9 cellular contexts compared by ENCODE assay signal in the genomic region with DNA sequence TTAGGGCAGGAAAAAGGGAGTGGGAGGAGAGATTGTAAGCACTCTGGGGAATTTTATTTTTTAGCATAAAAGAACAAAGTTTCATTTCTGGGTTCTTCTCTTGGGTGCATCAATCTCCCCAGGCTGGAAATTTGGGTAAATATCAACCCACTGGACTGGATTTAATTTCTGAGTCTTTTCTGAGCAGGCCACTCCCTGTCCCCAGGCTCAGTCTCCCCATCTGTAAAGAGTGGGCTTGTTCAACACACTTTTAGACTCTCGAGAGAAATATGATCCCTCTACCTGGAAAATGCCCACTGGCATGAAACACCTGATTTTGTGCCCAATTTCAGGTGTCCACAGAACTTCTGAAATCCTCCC. TPM values are rescaled to one million over a fixed set of nuclear protein-coding genes. Genes with fewer than 3 reads are reported as not detected.
DNase-seq lines count a peak whose midpoint lies in the region; ATAC-seq and TF ChIP-seq lines count a peak whose summit lies in the region.
"Had no signal": no experiment of that assay in that cellular context is flagged by ENCODE, and none has a peak within 500 bp of the region (broad histone marks: within the 10 kb centered on the region; RNA-seq: fewer than 3 reads in every experiment).

No MANE protein-coding gene starts in this region.

- peak overlapping the region; percentile 76 for H3K4me3 Mint-ChIP-seq in activated CD4-positive, alpha-beta T cell treated with anti-CD3 and anti-CD28 coated beads for 36 hours
- H3K4me3 Mint-ChIP-seq in activated T-helper 2 cell treated with anti-CD3 and anti-CD28 coated beads, Interferon-gamma antibody, Interleukin-2, Interleukin-4, amounts not matched to agents 10 μg/mL and 5 μg/mL and 100 μg/mL, durations not matched to agents 14 hours and 24 hours and 36 hours (ENCODE audit: low read depth) = peak overlapping the region; percentile 95

- no peaks in the 10 kb centered on the region for H3K9me3 Mint-ChIP-seq in activated CD4-positive, alpha-beta T cell treated with anti-CD3 and anti-CD28 coated beads for 36 hours (ENCODE audit: low read depth)
- H3K9me3 Mint-ChIP-seq in activated T-helper 2 cell treated with anti-CD3 and anti-CD28 coated beads, Interferon-gamma antibody, Interleukin-2, Interleukin-4, amounts not matched to agents 10 μg/mL and 5 μg/mL and 100 μg/mL, durations not matched to agents 14 hours and 24 hours and 36 hours = no peaks in the 10 kb centered on the region

- intact Hi-C loops in activated CD4-positive, alpha-beta T cell treated with anti-CD3 and anti-CD28 coated beads for 36 hours (cut with DNase I, micrococcal nuclease) = loop anchor here (1.0 to 2.0 kb wide), 9 partner anchors 13 to 580 kb away; partner anchors contain the start of genes IFT20 (in 2 of the 2), POLDIP2 (in 2 of the 2), TNFAIP1 (in 2 of the 2) and PHF12 (in 1 of the 2)
- intact Hi-C loops in activated T-helper 2 cell treated with anti-CD3 and anti-CD28 coated beads, Interferon-gamma antibody, Interleukin-2, Interleukin-4, amounts not matched to agents 10 μg/mL and 5 μg/mL and 100 μg/mL, durations not matched to agents 14 hours and 24 hours and 36 hours (cut with micrococcal nuclease) = loop anchor here (1.0 to 10.0 kb wide), 3 partner anchors 13 to 56 kb away; partner anchors contain the start of genes IFT20, POLDIP2, TMEM97 and TNFAIP1
- intact Hi-C loops in stomach (cut with DNase I; ENCODE audit: low total_unique reads) = no loop called here

- WGBS in stomach, 5 donors = 42 to 77% (median 50%) methylated on average over 1 of the region's 1 CpG

- peaks cover 7% of the 10 kb centered on the region for H3K36me3 Mint-ChIP-seq in activated CD4-positive, alpha-beta T cell treated with anti-CD3 and anti-CD28 coated beads for 36 hours (ENCODE audit: low read depth)
- H3K36me3 Mint-ChIP-seq in activated T-helper 2 cell treated with anti-CD3 and anti-CD28 coated beads, Interferon-gamma antibody, Interleukin-2, Interleukin-4, amounts not matched to agents 10 μg/mL and 5 μg/mL and 100 μg/mL, durations not matched to agents 14 hours and 24 hours and 36 hours (ENCODE audit: low read depth) = peaks cover 7% of the 10 kb centered on the region

- H3K27ac Mint-ChIP-seq in activated CD4-positive, alpha-beta T cell treated with anti-CD3 and anti-CD28 coated beads for 36 hours = peak overlapping the region; percentile 44
- H3K27ac Mint-ChIP-seq in activated T-helper 2 cell treated with anti-CD3 and anti-CD28 coated beads, Interferon-gamma antibody, Interleukin-2, Interleukin-4, amounts not matched to agents 10 μg/mL and 5 μg/mL and 100 μg/mL, durations not matched to agents 14 hours and 24 hours and 36 hours = no peak overlapping the region

- peaks cover 22% of the 10 kb centered on the region for H3K4me1 Mint-ChIP-seq in activated CD4-positive, alpha-beta T cell treated with anti-CD3 and anti-CD28 coated beads for 36 hours
- H3K4me1 Mint-ChIP-seq in activated T-helper 2 cell treated with anti-CD3 and anti-CD28 coated beads, Interferon-gamma antibody, Interleukin-2, Interleukin-4, amounts not matched to agents 10 μg/mL and 5 μg/mL and 100 μg/mL, durations not matched to agents 14 hours and 24 hours and 36 hours (ENCODE audit: low read depth) = peaks cover 13% of the 10 kb centered on the region

- no peak for TF ChIP-seq CTCF in stomach (IDR thresholded peaks at IDR 0.05)

- ATAC-seq in activated CD4-positive, alpha-beta T cell treated with anti-CD3 and anti-CD28 coated beads for 36 hours = no peak
- ATAC-seq in HG03045 (IDR thresholded peaks at IDR 0.05; ENCODE audit: unreplicated experiment) = no peak
- no peak for ATAC-seq in esophagus mucosa

- H3K27me3 ChIP-seq in layer of hippocampus (ENCODE audit: control insufficient read depth, insufficient read depth, low read length) (no peaks in the 10 kb centered on the region), stomach (peaks cover 0 to 25% (median 5%) of the 10 kb centered on the region in 3 donors)

- no peaks in the 10 kb centered on the region for H3K36me3 ChIP-seq in stomach

- peaks cover 28 to 43% (median 38%) of the 10 kb centered on the region in 4 donors for H3K4me1 ChIP-seq in stomach

- H3K27ac ChIP-seq in layer of hippocampus (ENCODE audit: low read depth, low read length) = peak overlapping the region; percentile 68
- peak overlapping the region in 4 of 5 donors; percentile 59 to 83 (median 75) for H3K27ac ChIP-seq in stomach
- H3K27ac ChIP-seq: C4-2B had no signal

- TF ChIP-seq POLR2A in stomach (IDR thresholded peaks at IDR 0.05) = no peak

- CTCF ChIA-PET in activated CD4-positive, alpha-beta T cell treated with anti-CD3 and anti-CD28 coated beads for 36 hours (lab: Charles Lee) = interaction anchor here (0.6 to 0.8 kb wide), 3 partner anchors 15 to 533 kb away, joined by 3 read pairs; no protein-coding TSS in a partner anchor

- H3K27me3 Mint-ChIP-seq in activated CD4-positive, alpha-beta T cell treated with anti-CD3 and anti-CD28 coated beads for 36 hours = no peaks in the 10 kb centered on the region
- no peaks in the 10 kb centered on the region for H3K27me3 Mint-ChIP-seq in activated T-helper 2 cell treated with anti-CD3 and anti-CD28 coated beads, Interferon-gamma antibody, Interleukin-2, Interleukin-4, amounts not matched to agents 10 μg/mL and 5 μg/mL and 100 μg/mL, durations not matched to agents 14 hours and 24 hours and 36 hours (ENCODE audit: low read depth)

- peak overlapping the region in 1 of 4 donors; percentile 71 for H3K4me3 ChIP-seq in stomach

- DNase-seq in activated CD4-positive, alpha-beta T cell treated with anti-CD3 and anti-CD28 coated beads for 36 hours = no peak
- DNase-seq in activated CD4-positive, alpha-beta T cell treated with anti-CD3 and anti-CD28 coated beads for 1 hour = no peak
- no peak for DNase-seq in activated T-helper 2 cell treated with anti-CD3 and anti-CD28 coated beads, Interferon-gamma antibody, Interleukin-2, Interleukin-4, amounts not matched to agents 10 μg/mL and 5 μg/mL and 100 μg/mL, durations not matched to agents 14 hours and 24 hours and 36 hours (ENCODE audit: low spot score)
- DNase-seq in stomach (no peak), putamen (ENCODE audit: low spot score) (no peak)

- no peak for TF ChIP-seq EP300 in stomach (IDR thresholded peaks at IDR 0.05)

- no peaks in the 10 kb centered on the region for H3K9me3 ChIP-seq in stomach

- POLR2A ChIA-PET in activated CD4-positive, alpha-beta T cell treated with anti-CD3 and anti-CD28 coated beads for 36 hours (lab: Charles Lee) = interaction anchor here (0.6 to 1.5 kb wide), 3 partner anchors 13 to 107 kb away, joined by 3 to 5 read pairs (median 5); partner anchors contain the start of genes IFT20, POLDIP2 and TNFAIP1

RNA-seq across cellular contexts. Expression of gene VTN, which starts 0.6 kb away (rescaled TPM):
- under 1 TPM in 1 of 2 experiments, not detected in 1; 0.21 TPM for total RNA-seq in activated CD4-positive, alpha-beta T cell treated with anti-CD3 and anti-CD28 coated beads for 36 hours
- total RNA-seq in activated T-helper 2 cell treated with anti-CD3 and anti-CD28 coated beads, Interferon-gamma antibody, Interleukin-2, Interleukin-4, amounts not matched to agents 10 μg/mL and 5 μg/mL and 100 μg/mL, durations not matched to agents 14 hours and 24 hours and 36 hours = 0.23 and 0.50 TPM in 2 replicates
- total RNA-seq in stomach = 1 to 10 TPM in 1 of 5 donors, under 1 TPM in 1, not detected in 3; 0.72 to 2.9 TPM
- 1 to 10 TPM in 2 of 3 donors, under 1 TPM in 1; 0.90 to 2.3 (median 1.1) TPM for polyA plus RNA-seq in stomach
- total RNA-seq in esophagus mucosa = 0.60 TPM

RNA-seq across cellular contexts. Expression of gene SARM1, which starts 0.8 kb away (rescaled TPM):
- 10 to 100 TPM; 18.1 to 21.9 TPM for total RNA-seq in activated CD4-positive, alpha-beta T cell treated with anti-CD3 and anti-CD28 coated beads for 36 hours
- 35.0 and 35.9 TPM in 2 replicates for total RNA-seq in activated T-helper 2 cell treated with anti-CD3 and anti-CD28 coated beads, Interferon-gamma antibody, Interleukin-2, Interleukin-4, amounts not matched to agents 10 μg/mL and 5 μg/mL and 100 μg/mL, durations not matched to agents 14 hours and 24 hours and 36 hours
- total RNA-seq in stomach (10 to 100 TPM; 11.0 to 58.3 (median 15.2) TPM), esophagus mucosa (1.6 TPM)
- 1 to 10 TPM; 4.6 to 6.9 (median 5.2) TPM for polyA plus RNA-seq in stomach

RNA-seq across cellular contexts. Expression of gene SEBOX, which starts 5.7 kb away (rescaled TPM):
- total RNA-seq in activated CD4-positive, alpha-beta T cell treated with anti-CD3 and anti-CD28 coated beads for 36 hours = not detected
- total RNA-seq in activated T-helper 2 cell treated with anti-CD3 and anti-CD28 coated beads, Interferon-gamma antibody, Interleukin-2, Interleukin-4, amounts not matched to agents 10 μg/mL and 5 μg/mL and 100 μg/mL, durations not matched to agents 14 hours and 24 hours and 36 hours = not detected in 2 replicates
- total RNA-seq in stomach (not detected), esophagus mucosa (not detected)
- not detected for polyA plus RNA-seq in stomach

RNA-seq across cellular contexts. Expression of gene POLDIP2, which starts 13.4 kb away (rescaled TPM):
- total RNA-seq in activated CD4-positive, alpha-beta T cell treated with anti-CD3 and anti-CD28 coated beads for 36 hours = 10 to 100 TPM; 84.9 to 98.4 TPM
- total RNA-seq in activated T-helper 2 cell treated with anti-CD3 and anti-CD28 coated beads, Interferon-gamma antibody, Interleukin-2, Interleukin-4, amounts not matched to agents 10 μg/mL and 5 μg/mL and 100 μg/mL, durations not matched to agents 14 hours and 24 hours and 36 hours = 89.7 and 93.2 TPM in 2 replicates
- total RNA-seq in stomach (100 to 1,000 TPM in 1 of 5 donors, 10 to 100 TPM in 4; 41.9 to 118 (median 57.6) TPM), esophagus mucosa (81.1 TPM)
- polyA plus RNA-seq in stomach = 10 to 100 TPM; 44.2 to 69.2 (median 63.8) TPM

RNA-seq across cellular contexts. Expression of gene TNFAIP1, which starts 35.2 kb away (rescaled TPM):
- total RNA-seq in activated CD4-positive, alpha-beta T cell treated with anti-CD3 and anti-CD28 coated beads for 36 hours = 10 to 100 TPM; 25.5 to 26.1 TPM
- 31.3 and 32.3 TPM in 2 replicates for total RNA-seq in activated T-helper 2 cell treated with anti-CD3 and anti-CD28 coated beads, Interferon-gamma antibody, Interleukin-2, Interleukin-4, amounts not matched to agents 10 μg/mL and 5 μg/mL and 100 μg/mL, durations not matched to agents 14 hours and 24 hours and 36 hours
- total RNA-seq in stomach (10 to 100 TPM in 3 of 5 donors, 1 to 10 TPM in 2; 1.7 to 50.4 (median 19.3) TPM), esophagus mucosa (55.8 TPM)
- polyA plus RNA-seq in stomach = 10 to 100 TPM; 12.7 to 25.4 (median 21.4) TPM
